Comparison of ENCODE assay signal across 1 cellular context in genomic region chr4:54568184-54568583, GRCh38.
TF ChIP-seq lines count a peak whose summit lies in the region.

No MANE protein-coding gene starts in this region.

TF ChIP-seq in K562, 482 proteins besides CTCF, POLR2A, EP300 and RAD21 (continued from another document):
- TF ChIP-seq JUND (IDR thresholded peaks at IDR 0.05; ENCODE audit: borderline replicate concordance, low read depth, low read length) (no peak), JUND (tag; IDR thresholded peaks at IDR 0.05; ENCODE audit: borderline replicate concordance, low read depth, low read length) (peak; percentile 56; the same call in 1 of the 3 replicates)
- TF ChIP-seq, protein P1, sequence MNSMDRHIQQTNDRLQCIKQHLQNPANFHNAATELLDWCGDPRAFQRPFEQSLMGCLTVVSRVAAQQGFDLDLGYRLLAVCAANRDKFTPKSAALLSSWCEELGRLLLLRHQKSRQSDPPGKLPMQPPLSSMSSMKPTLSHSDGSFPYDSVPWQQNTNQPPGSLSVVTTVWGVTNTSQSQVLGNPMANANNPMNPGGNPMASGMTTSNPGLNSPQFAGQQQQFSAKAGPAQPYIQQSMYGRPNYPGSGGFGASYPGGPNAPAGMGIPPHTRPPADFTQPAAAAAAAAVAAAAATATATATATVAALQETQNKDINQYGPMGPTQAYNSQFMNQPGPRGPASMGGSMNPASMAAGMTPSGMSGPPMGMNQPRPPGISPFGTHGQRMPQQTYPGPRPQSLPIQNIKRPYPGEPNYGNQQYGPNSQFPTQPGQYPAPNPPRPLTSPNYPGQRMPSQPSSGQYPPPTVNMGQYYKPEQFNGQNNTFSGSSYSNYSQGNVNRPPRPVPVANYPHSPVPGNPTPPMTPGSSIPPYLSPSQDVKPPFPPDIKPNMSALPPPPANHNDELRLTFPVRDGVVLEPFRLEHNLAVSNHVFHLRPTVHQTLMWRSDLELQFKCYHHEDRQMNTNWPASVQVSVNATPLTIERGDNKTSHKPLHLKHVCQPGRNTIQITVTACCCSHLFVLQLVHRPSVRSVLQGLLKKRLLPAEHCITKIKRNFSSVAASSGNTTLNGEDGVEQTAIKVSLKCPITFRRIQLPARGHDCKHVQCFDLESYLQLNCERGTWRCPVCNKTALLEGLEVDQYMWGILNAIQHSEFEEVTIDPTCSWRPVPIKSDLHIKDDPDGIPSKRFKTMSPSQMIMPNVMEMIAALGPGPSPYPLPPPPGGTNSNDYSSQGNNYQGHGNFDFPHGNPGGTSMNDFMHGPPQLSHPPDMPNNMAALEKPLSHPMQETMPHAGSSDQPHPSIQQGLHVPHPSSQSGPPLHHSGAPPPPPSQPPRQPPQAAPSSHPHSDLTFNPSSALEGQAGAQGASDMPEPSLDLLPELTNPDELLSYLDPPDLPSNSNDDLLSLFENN (IDR thresholded peaks at IDR 0.05; ENCODE audit: low read depth in 2 of 2, low read length in 2 of 2), result no peak
TF ChIP-seq in K562: peak in this region for 23.
